Comparison of ENCODE assay signal across 12 cellular contexts in the genomic region with DNA sequence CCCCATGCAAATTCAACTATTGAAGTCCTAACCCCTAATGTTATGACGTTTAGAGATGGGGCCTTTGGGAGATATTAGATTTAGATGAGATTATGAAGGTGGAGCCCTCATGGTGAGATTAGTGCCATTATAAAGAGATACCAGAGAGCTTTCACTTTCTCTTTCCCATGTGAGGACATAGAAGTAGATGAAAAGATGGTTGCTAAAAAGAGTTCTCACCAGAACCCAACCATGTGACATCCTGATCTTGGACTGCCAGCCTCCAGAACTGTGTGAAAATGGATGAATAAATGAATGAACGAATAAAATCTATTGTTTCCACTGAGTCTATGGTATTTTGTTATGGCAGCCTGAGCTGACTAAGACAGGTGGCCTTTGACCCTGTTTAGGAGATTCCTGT. TPM values are rescaled to one million over a fixed set of nuclear protein-coding genes. Genes with fewer than 3 reads are reported as not detected.
DNase-seq lines count a peak whose midpoint lies in the region; ATAC-seq, FAIRE-seq and TF ChIP-seq lines count a peak whose summit lies in the region.
"Had no signal": no experiment of that assay in that cellular context is flagged by ENCODE, and none has a peak within 500 bp of the region (broad histone marks: within the 10 kb centered on the region; RNA-seq: fewer than 3 reads in every experiment).

No MANE protein-coding gene starts in this region.

- H3K9me3 Mint-ChIP-seq in CD4-positive, alpha-beta T cell: peaks cover 4% of the 10 kb centered on the region
- peaks cover 17% of the 10 kb centered on the region for H3K9me3 Mint-ChIP-seq in activated naive CD8-positive, alpha-beta T cell treated with anti-CD3 and anti-CD28 coated beads, Interleukin-2, amount 50 U/mL, for 24 hours

- no peak for FAIRE-seq in HTR-8/SVneo (lab: Jason Lieb, UNC)
- FAIRE-seq: H1 had no signal

- intact Hi-C loops in CD4-positive, alpha-beta T cell (cut with DNase I, micrococcal nuclease): no loop called here
- intact Hi-C loops in Right ventricle myocardium inferior (cut with DNase I): no loop called here

- H3F3A ChIP-seq in smooth muscle cell (ENCODE audit: low read depth): no peaks in the 10 kb centered on the region

- peaks cover 9% of the 10 kb centered on the region for H3K36me3 Mint-ChIP-seq in CD4-positive, alpha-beta T cell (ENCODE audit: low read depth)
- peaks cover 4% of the 10 kb centered on the region for H3K36me3 Mint-ChIP-seq in activated naive CD8-positive, alpha-beta T cell treated with anti-CD3 and anti-CD28 coated beads, Interleukin-2, amount 50 U/mL, for 24 hours (ENCODE audit: low read depth)

- H3K27me3 Mint-ChIP-seq in CD4-positive, alpha-beta T cell: no peaks in the 10 kb centered on the region
- no peaks in the 10 kb centered on the region for H3K27me3 Mint-ChIP-seq in activated naive CD8-positive, alpha-beta T cell treated with anti-CD3 and anti-CD28 coated beads, Interleukin-2, amount 50 U/mL, for 24 hours

- no peak overlapping the region for H3K4me3 ChIP-seq in smooth muscle cell

- POLR2A ChIA-PET in CD4-positive, alpha-beta T cell (lab: Charles Lee): interaction anchor here (0.6 to 4.5 kb wide), 4 partner anchors 50 to 130 kb away, joined by 3 to 22 read pairs (median 4); partner anchors contain the start of genes EPM2A and FBXO30

- CTCF ChIA-PET in CD4-positive, alpha-beta T cell (lab: Charles Lee): interaction anchor here (0.9 kb wide), 1 partner anchor 16 kb away, joined by 3 read pairs; no protein-coding TSS in a partner anchor

- no peak overlapping the region for H3K27ac ChIP-seq in CD4-positive, alpha-beta T cell (ENCODE audit: low read depth, low read length)
- no peak overlapping the region for H3K27ac ChIP-seq in smooth muscle cell (ENCODE audit: low read depth)

- no peak overlapping the region for H3K9ac ChIP-seq in smooth muscle cell (ENCODE audit: low read depth)

- ATAC-seq in CD4-positive, alpha-beta T cell (ENCODE audit: poor library complexity): no peak
- ATAC-seq in GM19397 (IDR thresholded peaks at IDR 0.05; ENCODE audit: unreplicated experiment) (peak; percentile 30), HG03139 (IDR thresholded peaks at IDR 0.05; ENCODE audit: unreplicated experiment) (peak; percentile 31), Right ventricle myocardium inferior (no peak)
- peak; percentile 15 for ATAC-seq in activated naive CD8-positive, alpha-beta T cell treated with anti-CD3 and anti-CD28 coated beads, Interleukin-2, amount 50 U/mL, for 24 hours

- H3K27ac Mint-ChIP-seq in CD4-positive, alpha-beta T cell: peak overlapping the region; percentile 81
- peak overlapping the region; percentile 37 for H3K27ac Mint-ChIP-seq in activated naive CD8-positive, alpha-beta T cell treated with anti-CD3 and anti-CD28 coated beads, Interleukin-2, amount 50 U/mL, for 24 hours

- TF ChIP-seq CTCF in CD4-positive, alpha-beta T cell (IDR thresholded peaks at IDR 0.05): no peak
- no peak for TF ChIP-seq CTCF in smooth muscle cell (IDR thresholded peaks at IDR 0.05; ENCODE audit: borderline replicate concordance, insufficient read depth, poor library complexity, severe bottlenecking)

- H3K4me3 Mint-ChIP-seq in CD4-positive, alpha-beta T cell: no peak overlapping the region
- H3K4me3 Mint-ChIP-seq in activated naive CD8-positive, alpha-beta T cell treated with anti-CD3 and anti-CD28 coated beads, Interleukin-2, amount 50 U/mL, for 24 hours: no peak overlapping the region
- H3K4me3 Mint-ChIP-seq: T-helper 2 cell treated with Interferon-gamma antibody and Interleukin-4, amounts not matched to agents 5 μg/mL and 100 μg/mL, for 36 hours had no signal

- WGBS in smooth muscle cell (ENCODE audit: low lambda C conversion rate): 74% methylated on average over 2 of the region's 2 CpGs

- H3K4me2 ChIP-seq in smooth muscle cell: no peak overlapping the region

- no peaks in the 10 kb centered on the region for H3K79me2 ChIP-seq in smooth muscle cell (ENCODE audit: low read depth)

- no peak for DNase-seq in CD4-positive, alpha-beta T cell
- DNase-seq in activated naive CD8-positive, alpha-beta T cell treated with anti-CD3 and anti-CD28 coated beads, Interleukin-2, amount 50 U/mL, for 24 hours: no peak
- DNase-seq in Right ventricle myocardium inferior (ENCODE audit: missing footprints) (no peak), smooth muscle cell (lab: John Stamatoyannopoulos, UW; ENCODE audit: unreplicated experiment) (no peak), HTR-8/SVneo (ENCODE audit: insufficient read length, low spot score) (no peak), NCI-H2227 treated with DMSO at 0.1 percent for 48 hours (lab: John Stamatoyannopoulos, UW) (no peak)
- DNase-seq: mesendoderm, NCI-H2029 had no signal

- H2AFZ ChIP-seq in smooth muscle cell (ENCODE audit: low read depth): no peak overlapping the region

- H3K9me3 ChIP-seq in CD4-positive, alpha-beta T cell (ENCODE audit: control insufficient read depth, low read length): peaks cover 6% of the 10 kb centered on the region
- H3K9me3 ChIP-seq in smooth muscle cell (replicated peaks; ENCODE audit: low read depth): peaks cover 8% of the 10 kb centered on the region

- peaks cover 39% of the 10 kb centered on the region for H3K4me1 Mint-ChIP-seq in CD4-positive, alpha-beta T cell (ENCODE audit: low read depth)
- peaks cover 37% of the 10 kb centered on the region for H3K4me1 Mint-ChIP-seq in activated naive CD8-positive, alpha-beta T cell treated with anti-CD3 and anti-CD28 coated beads, Interleukin-2, amount 50 U/mL, for 24 hours

- peaks cover 4% of the 10 kb centered on the region for H3K36me3 ChIP-seq in smooth muscle cell (ENCODE audit: low read depth)

- no peaks in the 10 kb centered on the region for H3K27me3 ChIP-seq in CD4-positive, alpha-beta T cell (ENCODE audit: control insufficient read depth, insufficient read depth, low read length)
- no peaks in the 10 kb centered on the region for H3K27me3 ChIP-seq in smooth muscle cell (ENCODE audit: low read depth)

- H3K4me1 ChIP-seq in smooth muscle cell (ENCODE audit: low read depth): no peaks in the 10 kb centered on the region

- H4K20me1 ChIP-seq in smooth muscle cell (ENCODE audit: low read depth): no peaks in the 10 kb centered on the region

RNA-seq across cellular contexts. Expression of gene FBXO30, which starts 50.6 kb away (rescaled TPM):
- 1 to 10 TPM; 1.3 to 1.4 TPM for total RNA-seq in CD4-positive, alpha-beta T cell
- total RNA-seq in Right ventricle myocardium inferior: 13.1 TPM
- total RNA-seq in smooth muscle cell: 8.3 and 10.3 TPM in 2 replicates
- polyA plus RNA-seq in smooth muscle cell: 3.1 and 3.6 TPM in 2 replicates

Comparison
In these comparisons a context has a peak if more than half of its experiments do, and no peak if none do; other contexts are left out.
1. ATAC-seq: peak in GM19397 (single experiment), HG03139 (single experiment) and activated naive CD8-positive, alpha-beta T cell treated with anti-CD3 and anti-CD28 coated beads, Interleukin-2, amount 50 U/mL, for 24 hours (single experiment); none in CD4-positive, alpha-beta T cell (single experiment) and Right ventricle myocardium inferior (single experiment).